Comparison of ENCODE assay signal across 15 cellular contexts in the genomic region with DNA sequence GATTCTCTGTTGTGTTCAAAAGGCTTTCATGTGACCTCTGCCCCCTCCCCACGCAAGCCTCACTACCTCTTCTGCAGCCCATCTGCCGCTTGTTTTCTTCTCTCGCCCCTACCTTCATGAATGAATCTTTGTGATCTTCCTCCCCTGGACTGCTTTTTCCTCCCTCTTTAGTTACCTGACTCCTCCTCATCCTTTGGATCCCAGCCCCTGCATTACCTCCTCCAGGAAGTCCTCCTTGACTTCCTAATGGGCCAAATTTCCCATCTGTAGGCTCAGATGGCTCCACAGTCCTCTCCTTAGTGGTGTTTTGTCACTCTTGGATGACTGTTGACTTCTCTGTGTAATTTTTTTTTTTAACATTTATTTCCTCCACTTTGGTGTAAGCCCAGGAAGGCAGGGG. TPM values are rescaled to one million over a fixed set of nuclear protein-coding genes. Genes with fewer than 3 reads are reported as not detected.
"Had no signal": no experiment of that assay in that cellular context is flagged by ENCODE, and none has a peak within 500 bp of the region (broad histone marks: within the 10 kb centered on the region; RNA-seq: fewer than 3 reads in every experiment).

No MANE protein-coding gene starts in this region.

- H3K36me3 Mint-ChIP-seq: activated naive CD4-positive, alpha-beta T cell treated with anti-CD3 and anti-CD28 coated beads, Interleukin-2, amount 50 U/mL, for 72 hours; natural killer cell treated with Interleukin-12 subunit alpha and Interleukin-12 subunit beta and Interleukin-15 and Interleukin-18, amount 100 ng/mL, for 72 hours had no signal

- H3K9me3 Mint-ChIP-seq: activated naive CD4-positive, alpha-beta T cell treated with anti-CD3 and anti-CD28 coated beads, Interleukin-2, amount 50 U/mL, for 72 hours; natural killer cell treated with Interleukin-12 subunit alpha and Interleukin-12 subunit beta and Interleukin-15 and Interleukin-18, amount 100 ng/mL, for 72 hours had no signal

- FAIRE-seq: keratinocyte had no signal

- H3K27ac Mint-ChIP-seq: activated naive CD4-positive, alpha-beta T cell treated with anti-CD3 and anti-CD28 coated beads, Interleukin-2, amount 50 U/mL, for 72 hours; natural killer cell treated with Interleukin-12 subunit alpha and Interleukin-12 subunit beta and Interleukin-15 and Interleukin-18, amount 100 ng/mL, for 72 hours had no signal

- ATAC-seq: foreskin keratinocyte; natural killer cell treated with Interleukin-12 subunit alpha and Interleukin-12 subunit beta and Interleukin-15 and Interleukin-18, amount 100 ng/mL, for 72 hours; upper lobe of right lung had no signal

- H3K4me3 ChIP-seq: cardiac muscle cell, lung, prostate gland, right atrium auricular region, thoracic aorta, upper lobe of right lung had no signal

- DNase-seq: activated CD4-positive, alpha-beta T cell treated with anti-CD3 and anti-CD28 coated beads, Interleukin-2, amount 50 U/mL, for 4 hours; activated gamma-delta T cell treated with Interleukin-2 at 50 U/mL for 16 hours; amniotic stem cell; foreskin keratinocyte; upper lobe of right lung had no signal

- H3K4me3 Mint-ChIP-seq: natural killer cell treated with Interleukin-12 subunit alpha and Interleukin-12 subunit beta and Interleukin-15 and Interleukin-18, amount 100 ng/mL, for 72 hours had no signal

- H3K9me3 ChIP-seq: prostate gland, right atrium auricular region, thoracic aorta, upper lobe of right lung had no signal

- H3K36me3 ChIP-seq: cardiac muscle cell, prostate gland, right atrium auricular region, thoracic aorta, upper lobe of right lung had no signal

- H3K27ac ChIP-seq: cardiac muscle cell, epithelial cell of prostate, foreskin keratinocyte, prostate gland, thoracic aorta, upper lobe of right lung had no signal

- H3K4me1 ChIP-seq: foreskin keratinocyte, prostate gland, upper lobe of right lung had no signal

- H3K27me3 ChIP-seq: cardiac muscle cell, right atrium auricular region, upper lobe of right lung had no signal

RNA-seq across cellular contexts. Expression of a gene that starts 10.9 kb away (rescaled TPM):
- total RNA-seq: fibroblast of lung had no signal
- polyA plus RNA-seq: foreskin keratinocyte, keratinocyte had no signal
